Comparison of ENCODE assay signal across 10 cellular contexts in genomic region chr20:63973160-63973479, GRCh38. TPM values are rescaled to one million over a fixed set of nuclear protein-coding genes. Genes with fewer than 3 reads are reported as not detected.
DNase-seq lines count a peak whose midpoint lies in the region; ATAC-seq, FAIRE-seq and TF ChIP-seq lines count a peak whose summit lies in the region.
"Had no signal": no experiment of that assay in that cellular context is flagged by ENCODE, and none has a peak within 500 bp of the region (broad histone marks: within the 10 kb centered on the region; RNA-seq: fewer than 3 reads in every experiment).

No MANE protein-coding gene starts in this region.

- TF ChIP-seq CTCF in heart left ventricle (IDR thresholded peaks at IDR 0.05) (no peak), GM12878 (IDR thresholded peaks at IDR 0.05 in 2 of 3, conservative IDR thresholded peaks at IDR 0.05 in 1 of 3; ENCODE audit: control insufficient read depth in 2 of 3, extremely low read depth in 1 of 3, insufficient read depth in 1 of 3, low read depth in 3 of 3, low read length in 3 of 3) (no peak), keratinocyte (optimal IDR thresholded peaks at IDR 0.05 in 1 of 3, IDR thresholded peaks at IDR 0.05 in 1 of 3, conservative IDR thresholded peaks at IDR 0.05 in 1 of 3; ENCODE audit: extremely low read depth in 1 of 3, insufficient read depth in 2 of 3, low read length in 3 of 3) (no peak), stomach (IDR thresholded peaks at IDR 0.05) (no peak)

- H3K9ac ChIP-seq in GM12878 (ENCODE audit: control insufficient read depth, insufficient read depth, low read length) (no peak overlapping the region), keratinocyte (ENCODE audit: control insufficient read depth, extremely low read depth, insufficient read depth, low read length) (no peak overlapping the region), subcutaneous abdominal adipose tissue (ENCODE audit: low read length in 5 of 5) (no peak overlapping the region)

- no peaks in the 10 kb centered on the region for H3K9me1 ChIP-seq in keratinocyte (ENCODE audit: control insufficient read depth, extremely low read depth, insufficient read depth, low read length)

- no peak for FAIRE-seq in GM12878 (lab: Jason Lieb, UNC)
- FAIRE-seq in keratinocyte (lab: Jason Lieb, UNC), result no peak
- FAIRE-seq: frontal cortex had no signal

- SMC1A ChIA-PET in GM12878 (lab: Charles Lee; ENCODE audit: uncharacterized antibody, unreplicated experiment), result interaction anchor here (0.9 to 2.0 kb wide), 3 partner anchors 17 to 436 kb away, joined by 3 to 7 read pairs (median 3); partner anchors contain the start of genes PTK6 and UCKL1

- RAD21 ChIA-PET in GM12878 (lab: Charles Lee; ENCODE audit: unreplicated experiment), result interaction anchor here (0.7 to 1.8 kb wide), 5 partner anchors 16 to 436 kb away, joined by 3 to 8 read pairs (median 5); partner anchors contain the start of genes PTK6 and TPD52L2

- H3K79me2 ChIP-seq in GM12878 (ENCODE audit: control insufficient read depth, insufficient read depth, low read length) (peaks cover 24% of the 10 kb centered on the region), keratinocyte (ENCODE audit: control insufficient read depth, insufficient read depth, low read length) (peaks cover 11% of the 10 kb centered on the region)

- H3K27ac ChIP-seq in heart left ventricle (peak overlapping the region in 8 of 12 donors; percentile 1 to 72 (median 34)), GM12878 (ENCODE audit: control insufficient read depth, insufficient read depth) (no peak overlapping the region), keratinocyte (ENCODE audit: control insufficient read depth, insufficient read depth, low read length) (no peak overlapping the region), subcutaneous abdominal adipose tissue (ENCODE audit: low read depth, low read length) (peak overlapping the region; percentile 50), stomach (no peak overlapping the region)

- H2AFZ ChIP-seq in GM12878 (ENCODE audit: control insufficient read depth, low read depth, low read length), result no peak overlapping the region
- H2AFZ ChIP-seq in keratinocyte (ENCODE audit: control insufficient read depth, low read length), result no peak overlapping the region

- H3K27me3 ChIP-seq in heart left ventricle (no peaks in the 10 kb centered on the region), GM12878 (replicated peaks in 1 of 2; ENCODE audit: control insufficient read depth in 2 of 2, insufficient read depth in 2 of 2, low read length in 1 of 2) (no peaks in the 10 kb centered on the region), keratinocyte (ENCODE audit: control insufficient read depth, extremely low read depth, insufficient read depth, low read length) (peaks cover 4% of the 10 kb centered on the region), subcutaneous abdominal adipose tissue (ENCODE audit: control insufficient read depth in 5 of 5, insufficient read depth in 4 of 5, low read length in 5 of 5) (peaks cover 0 to 3% (median 0%) of the 10 kb centered on the region in 5 donors), stomach (no peaks in the 10 kb centered on the region)
- H3K27me3 ChIP-seq: tibial artery had no signal

- BruUV-seq in GM12878 (replicated peaks; lab: Mats Ljungman, UMichigan), result no TSS peak

- CTCF ChIA-PET in GM12878 (lab: Yijun Ruan, JAX), result interaction anchor here (0.6 to 3.2 kb wide), 7 partner anchors 10 to 434 kb away, joined by 3 to 12 read pairs (median 4); partner anchors contain the start of genes TPD52L2 and UCKL1

- no peaks in the 10 kb centered on the region for H4K20me1 ChIP-seq in GM12878 (ENCODE audit: control insufficient read depth, insufficient read depth)
- no peaks in the 10 kb centered on the region for H4K20me1 ChIP-seq in keratinocyte (ENCODE audit: control insufficient read depth, extremely low read depth, insufficient read depth, low read length)

- intact Hi-C loops in heart left ventricle (cut with DNase I) (loop anchor here (1.0 to 10.0 kb wide), 12 partner anchors 58 to 476 kb away; partner anchors contain the start of genes PTK6 (in 3 of the 10), DNAJC5 (in 2 of the 10), EEF1A2 (in 1 of the 10) and TNFRSF6B (in 1 of the 10)), Right ventricle myocardium inferior (cut with DNase I) (loop anchor here (2.0 to 10.0 kb wide), 4 partner anchors 64 to 434 kb away; partner anchors contain the start of gene GMEB2), GM12878 (cut with micrococcal nuclease; ENCODE audit: unreplicated experiment) (loop anchor here (2.0 to 5.0 kb wide), 2 partner anchors 16 to 436 kb away; partner anchors contain the start of genes PTK6 and UCKL1), stomach (cut with DNase I; ENCODE audit: low total_unique reads) (loop anchor here (5.0 kb wide), 1 partner anchor 436 kb away; the partner anchor contains the start of gene PTK6)

- peak in 1 of 5 donors; percentile 33 for DNase-seq in heart left ventricle
- no peak for DNase-seq in Right ventricle myocardium inferior (ENCODE audit: missing footprints)
- DNase-seq in GM12878 (ENCODE audit: low read depth, low spot score), result no peak
- DNase-seq in keratinocyte (ENCODE audit: low read depth, low spot score), result no peak
- no peak for DNase-seq in NCI-H2227 treated with DMSO at 0.1 percent for 48 hours (lab: John Stamatoyannopoulos, UW)
- DNase-seq in stomach, result no peak

- POLR2A ChIA-PET in GM12878 (lab: Charles Lee), result no interaction called here

- H3K9me3 ChIP-seq in heart left ventricle (no peaks in the 10 kb centered on the region), GM12878 (replicated peaks; ENCODE audit: control insufficient read depth, insufficient read depth, low read length) (no peaks in the 10 kb centered on the region), keratinocyte (ENCODE audit: control insufficient read depth, low read depth, low read length) (no peaks in the 10 kb centered on the region), subcutaneous abdominal adipose tissue (ENCODE audit: control insufficient read depth in 5 of 5, low read length in 5 of 5) (no peaks in the 10 kb centered on the region), stomach (no peaks in the 10 kb centered on the region)
- H3K9me3 ChIP-seq: tibial artery had no signal

- TF ChIP-seq EP300 in GM12878 (IDR thresholded peaks at IDR 0.05; ENCODE audit: borderline replicate concordance in 1 of 2, control insufficient read depth in 1 of 2, low read depth in 2 of 2, low read length in 2 of 2) (no peak), stomach (IDR thresholded peaks at IDR 0.05) (no peak)

- H3K36me3 ChIP-seq in heart left ventricle (no peaks in the 10 kb centered on the region), GM12878 (ENCODE audit: control insufficient read depth in 2 of 2, insufficient read depth in 2 of 2, low read length in 1 of 2) (peaks cover 8 to 15% of the 10 kb centered on the region in 2 experiments; a peak in 3 of 4 replicates), keratinocyte (ENCODE audit: control insufficient read depth in 2 of 2, extremely low read depth in 1 of 2, insufficient read depth in 2 of 2, low read length in 2 of 2) (no peaks in the 10 kb centered on the region), subcutaneous abdominal adipose tissue (ENCODE audit: control insufficient read depth in 5 of 5, insufficient read depth in 5 of 5, low read length in 5 of 5) (no peaks in the 10 kb centered on the region), stomach (peaks cover 0 to 12% (median 0%) of the 10 kb centered on the region in 4 donors)
- H3K36me3 ChIP-seq: tibial artery had no signal

- WGBS in heart left ventricle, 4 donors, result 91 to 100% (median 91%) methylated on average over 3 of the region's 3 CpGs
- 98% methylated on average over 3 of the region's 3 CpGs for WGBS in GM12878 (ENCODE audit: insufficient coverage, insufficient replicate concordance, low lambda C conversion rate, missing lambda C conversion rate)
- 89 to 100% (median 96%) methylated on average over 1 to 3 of the region's 3 CpGs for WGBS in stomach, 5 donors

- TF ChIP-seq POLR2A in heart left ventricle (IDR thresholded peaks at IDR 0.05) (no peak), GM12878 (IDR thresholded peaks at IDR 0.05; ENCODE audit: low read depth, low read length) (no peak), stomach (IDR thresholded peaks at IDR 0.05) (no peak)

- H3K4me1 ChIP-seq in heart left ventricle, result peaks cover 0 to 41% (median 28%) of the 10 kb centered on the region in 12 donors
- H3K4me1 ChIP-seq in GM12878 (ENCODE audit: control insufficient read depth, insufficient read depth, low read length), result peaks cover 22% of the 10 kb centered on the region
- H3K4me1 ChIP-seq in keratinocyte (ENCODE audit: control insufficient read depth, extremely low read depth, insufficient read depth, low read length), result peaks cover 9% of the 10 kb centered on the region
- peaks cover 8 to 43% (median 28%) of the 10 kb centered on the region in 5 donors for H3K4me1 ChIP-seq in subcutaneous abdominal adipose tissue (ENCODE audit: control insufficient read depth in 5 of 5, insufficient read depth in 5 of 5, low read length in 5 of 5)
- peaks cover 21 to 48% (median 41%) of the 10 kb centered on the region in 4 donors for H3K4me1 ChIP-seq in stomach

- H3K4me3 ChIP-seq in heart left ventricle (no peak overlapping the region), GM12878 (no peak overlapping the region), keratinocyte (ENCODE audit: control insufficient read depth in 2 of 3, extremely low read depth in 1 of 3, insufficient read depth in 2 of 3, low read depth in 1 of 3, low read length in 3 of 3) (no peak overlapping the region), subcutaneous abdominal adipose tissue (ENCODE audit: low read depth in 1 of 5, low read length in 5 of 5) (peak overlapping the region in 2 of 5 donors; percentile 56 to 64), stomach (no peak overlapping the region)

- ATAC-seq in heart left ventricle, result no peak
- no peak for ATAC-seq in Right ventricle myocardium inferior
- no peak for ATAC-seq in GM12878
- no peak for ATAC-seq in GM18907 (IDR thresholded peaks at IDR 0.05; ENCODE audit: unreplicated experiment)

- in situ Hi-C loops in GM12878 (cut with MboI), result no loop called here

- dilution Hi-C loops in keratinocyte (cut with MboI; ENCODE audit: extremely low pct_ligation_motif_present, low sequenced_read_pairs), result no loop called here

- H3K4me2 ChIP-seq in GM12878 (ENCODE audit: control insufficient read depth, insufficient read depth) (no peak overlapping the region), keratinocyte (ENCODE audit: control insufficient read depth, extremely low read depth, insufficient read depth, low read depth, low read length) (peak overlapping the region; percentile 92)

- TF ChIP-seq RAD21 in GM12878 (IDR thresholded peaks at IDR 0.05; ENCODE audit: insufficient read depth, low read depth, low read length), result no peak

RNA-seq across cellular contexts. Expression of gene ZNF512B, which starts 3.4 kb away (rescaled TPM):
- 10 to 100 TPM in 8 of 9 donors, 1 to 10 TPM in 1; 7.3 to 15.9 (median 12.2) TPM for total RNA-seq in heart left ventricle
- 1 to 10 TPM; 7.7 to 9.3 TPM for polyA plus RNA-seq in heart left ventricle
- 12.2 TPM for total RNA-seq in Right ventricle myocardium inferior
- total RNA-seq in GM12878 (2013; cell fraction: nucleolus; rRNA removed), result 16.9 and 19.5 TPM in 2 replicates
- 11.2 and 12.1 TPM in 2 replicates for total RNA-seq in GM12878 (2014; rRNA removed)
- 5.2 and 5.6 TPM in 2 replicates for total RNA-seq in GM12878 (2014; rRNA removed; fragmentation: Illumina TruSeq; extraction: Trizol)
- total RNA-seq in GM12878 (2021), result 21.2 and 23.9 TPM in 2 replicates
- polyA plus RNA-seq in GM12878 (2011; ENCODE audit: low read depth), result 4.3 TPM
- 1.8 and 2.8 TPM in 2 replicates for polyA plus RNA-seq in GM12878 (2011; rRNA removed)
- polyA plus RNA-seq in GM12878 (2011; cell fraction: cytosol; rRNA removed), result 4.7 and 6.6 TPM in 2 replicates
- polyA plus RNA-seq in GM12878 (2011; cell fraction: nucleus; rRNA removed), result 39.6 and 50.7 TPM in 2 replicates
- polyA plus RNA-seq in GM12878 (2012), result 11.0 and 14.2 TPM in 2 replicates
- polyA plus RNA-seq in GM12878 (2014; fragmentation: Illumina TruSeq; extraction: Trizol), result 2.0 and 5.1 TPM in 2 replicates
- polyA plus RNA-seq in GM12878 (2014; fragmentation: Nextera tagmentation; extraction: Ambion mirVana), result under 1 TPM; 0.06 to 0.09 TPM
- 12.2 and 15.2 TPM in 2 replicates for polyA plus RNA-seq in GM12878 (2014; rRNA removed)
- 1 to 10 TPM; 1.1 to 1.6 TPM for polyA plus RNA-seq in GM12878 (2016; fragmentation: Nextera tagmentation; extraction: Ambion mirVana)
- polyA minus RNA-seq in GM12878 (2011; rRNA and poly(A)+ RNA removed), result 1.8 and 4.2 TPM in 2 replicates
- polyA minus RNA-seq in GM12878 (2011; cell fraction: cytosol; rRNA and poly(A)+ RNA removed), result 2.4 and 2.7 TPM in 2 replicates
- polyA minus RNA-seq in GM12878 (2011; cell fraction: nucleus; rRNA and poly(A)+ RNA removed), result 4.0 and 6.9 TPM in 2 replicates
- polyA plus RNA-seq in keratinocyte, result 2.4 to 4.4 TPM (median 3.8 TPM) in 3 replicates
- 1.6 TPM for polyA plus RNA-seq in keratinocyte (2011; ENCODE audit: low read depth)
- 2.5 and 4.4 TPM in 2 replicates for polyA plus RNA-seq in keratinocyte (2011; cell fraction: cytosol; rRNA removed)
- polyA plus RNA-seq in keratinocyte (2011; cell fraction: nucleus; rRNA removed), result 12.8 and 17.8 TPM in 2 replicates
- 4.8 and 10.8 TPM in 2 replicates for polyA plus RNA-seq in keratinocyte (2012; ENCODE audit: low replicate concordance)
- 4.3 to 11.5 TPM (median 4.4 TPM) in 3 replicates for polyA minus RNA-seq in keratinocyte
- 9.4 TPM for polyA minus RNA-seq in keratinocyte (2011; cell fraction: cytosol; rRNA and poly(A)+ RNA removed)
- polyA minus RNA-seq in keratinocyte (2011; cell fraction: nucleus; rRNA and poly(A)+ RNA removed), result 7.5 and 7.9 TPM in 2 replicates
- 10 to 100 TPM in 2 of 5 donors, 1 to 10 TPM in 3; 6.1 to 12.1 (median 9.2) TPM for total RNA-seq in stomach
- 1 to 10 TPM; 3.5 to 7.6 (median 6.3) TPM for polyA plus RNA-seq in stomach

RNA-seq across cellular contexts. Expression of gene SAMD10, which starts 6.3 kb away (rescaled TPM):
- total RNA-seq in heart left ventricle (1 to 10 TPM; 3.1 to 6.3 (median 4.3) TPM), Right ventricle myocardium inferior (5.7 TPM), GM12878 (2014; rRNA removed) (20.2 and 23.9 TPM in 2 replicates), GM12878 (2014; rRNA removed; fragmentation: Illumina TruSeq; extraction: Trizol) (7.3 and 9.1 TPM in 2 replicates), GM12878 (2021) (42.1 and 42.7 TPM in 2 replicates), stomach (10 to 100 TPM in 2 of 5 donors, 1 to 10 TPM in 3; 2.9 to 68.1 (median 9.4) TPM)
- polyA plus RNA-seq in heart left ventricle (1 to 10 TPM; 4.8 to 6.0 TPM), GM12878 (2011; rRNA removed) (14.1 and 28.4 TPM in 2 replicates), GM12878 (2014; fragmentation: Illumina TruSeq; extraction: Trizol) (4.7 and 16.3 TPM in 2 replicates), GM12878 (2014; fragmentation: Nextera tagmentation; extraction: Ambion mirVana) (1 to 10 TPM; 1.3 to 3.5 TPM), GM12878 (2014; rRNA removed) (51.4 and 52.0 TPM in 2 replicates), GM12878 (2016; fragmentation: Nextera tagmentation; extraction: Ambion mirVana) (10 to 100 TPM; 16.1 to 19.5 TPM), keratinocyte (0.45 to 0.93 TPM (median 0.75 TPM) in 3 replicates), stomach (1 to 10 TPM; 4.9 to 6.6 (median 6.3) TPM)
- total RNA-seq in GM12878 (2013; cell fraction: nucleolus; rRNA removed), result 118 and 125 TPM in 2 replicates
- 26.5 TPM for polyA plus RNA-seq in GM12878 (2011; ENCODE audit: low read depth)
- 45.8 and 64.7 TPM in 2 replicates for polyA plus RNA-seq in GM12878 (2011; cell fraction: cytosol; rRNA removed)
- 503 and 608 TPM in 2 replicates for polyA plus RNA-seq in GM12878 (2011; cell fraction: nucleus; rRNA removed)
- 51.9 and 72.0 TPM in 2 replicates for polyA plus RNA-seq in GM12878 (2012)
- polyA minus RNA-seq in GM12878 (2011; rRNA and poly(A)+ RNA removed), result 4.3 and 15.1 TPM in 2 replicates
- 12.4 and 12.9 TPM in 2 replicates for polyA minus RNA-seq in GM12878 (2011; cell fraction: cytosol; rRNA and poly(A)+ RNA removed)
- 18.6 and 20.6 TPM in 2 replicates for polyA minus RNA-seq in GM12878 (2011; cell fraction: nucleus; rRNA and poly(A)+ RNA removed)
- 2.7 TPM for polyA plus RNA-seq in keratinocyte (2011; ENCODE audit: low read depth)
- 0.55 and 1.0 TPM in 2 replicates for polyA plus RNA-seq in keratinocyte (2011; cell fraction: cytosol; rRNA removed)
- polyA plus RNA-seq in keratinocyte (2011; cell fraction: nucleus; rRNA removed), result 1.8 and 2.8 TPM in 2 replicates
- polyA plus RNA-seq in keratinocyte (2012; ENCODE audit: low replicate concordance), result 2.2 and 5.0 TPM in 2 replicates
- 0.23 to 1.7 TPM (median 0.64 TPM) in 3 replicates for polyA minus RNA-seq in keratinocyte
- polyA minus RNA-seq in keratinocyte (2011; cell fraction: cytosol; rRNA and poly(A)+ RNA removed), result not detected
- polyA minus RNA-seq in keratinocyte (2011; cell fraction: nucleus; rRNA and poly(A)+ RNA removed), result 1.0 and 1.2 TPM in 2 replicates

RNA-seq across cellular contexts. Expression of gene PRPF6, which starts 7.8 kb away (rescaled TPM):
- total RNA-seq in heart left ventricle (10 to 100 TPM; 41.4 to 62.6 (median 47.6) TPM), Right ventricle myocardium inferior (46.4 TPM), GM12878 (2014; rRNA removed) (57.6 and 62.5 TPM in 2 replicates), GM12878 (2014; rRNA removed; fragmentation: Illumina TruSeq; extraction: Trizol) (66.1 and 72.2 TPM in 2 replicates), GM12878 (2021) (100 and 102 TPM in 2 replicates), stomach (10 to 100 TPM; 30.4 to 67.4 (median 39.7) TPM)
- polyA plus RNA-seq in heart left ventricle (10 to 100 TPM; 31.0 to 58.5 TPM), GM12878 (2011; rRNA removed) (33.4 and 52.7 TPM in 2 replicates), GM12878 (2014; fragmentation: Illumina TruSeq; extraction: Trizol) (53.4 and 73.9 TPM in 2 replicates), GM12878 (2014; fragmentation: Nextera tagmentation; extraction: Ambion mirVana) (10 to 100 TPM in 1 of 2 experiments, 1 to 10 TPM in 1; 5.0 to 10.7 TPM), GM12878 (2014; rRNA removed) (70.4 and 71.9 TPM in 2 replicates), GM12878 (2016; fragmentation: Nextera tagmentation; extraction: Ambion mirVana) (100 to 1,000 TPM in 1 of 2 experiments, 10 to 100 TPM in 1; 97.9 to 102 TPM), keratinocyte (24.5 to 32.8 TPM (median 30.5 TPM) in 3 replicates), stomach (10 to 100 TPM; 27.0 to 44.2 (median 39.6) TPM)
- total RNA-seq in GM12878 (2013; cell fraction: nucleolus; rRNA removed), result 134 and 156 TPM in 2 replicates
- 52.6 TPM for polyA plus RNA-seq in GM12878 (2011; ENCODE audit: low read depth)
- 56.1 and 59.7 TPM in 2 replicates for polyA plus RNA-seq in GM12878 (2011; cell fraction: cytosol; rRNA removed)
- polyA plus RNA-seq in GM12878 (2011; cell fraction: nucleus; rRNA removed), result 68.3 and 113 TPM in 2 replicates
- 74.7 and 84.6 TPM in 2 replicates for polyA plus RNA-seq in GM12878 (2012)
- 56.6 and 60.4 TPM in 2 replicates for polyA minus RNA-seq in GM12878 (2011; rRNA and poly(A)+ RNA removed)
- 25.3 and 31.2 TPM in 2 replicates for polyA minus RNA-seq in GM12878 (2011; cell fraction: cytosol; rRNA and poly(A)+ RNA removed)
- polyA minus RNA-seq in GM12878 (2011; cell fraction: nucleus; rRNA and poly(A)+ RNA removed), result 22.7 and 36.7 TPM in 2 replicates
- 54.9 TPM for polyA plus RNA-seq in keratinocyte (2011; ENCODE audit: low read depth)
- polyA plus RNA-seq in keratinocyte (2011; cell fraction: cytosol; rRNA removed), result 21.5 and 31.1 TPM in 2 replicates
- polyA plus RNA-seq in keratinocyte (2011; cell fraction: nucleus; rRNA removed), result 50.0 and 51.9 TPM in 2 replicates
- 39.1 and 49.2 TPM in 2 replicates for polyA plus RNA-seq in keratinocyte (2012; ENCODE audit: low replicate concordance)
- 27.9 to 50.9 TPM (median 35.6 TPM) in 3 replicates for polyA minus RNA-seq in keratinocyte
- polyA minus RNA-seq in keratinocyte (2011; cell fraction: cytosol; rRNA and poly(A)+ RNA removed), result 28.2 TPM
- 26.5 and 34.5 TPM in 2 replicates for polyA minus RNA-seq in keratinocyte (2011; cell fraction: nucleus; rRNA and poly(A)+ RNA removed)

RNA-seq across cellular contexts. Expression of gene UCKL1, which starts 16.9 kb away (rescaled TPM):
- total RNA-seq in heart left ventricle, result 10 to 100 TPM; 27.7 to 43.8 (median 37.5) TPM
- 10 to 100 TPM; 27.7 to 49.7 TPM for polyA plus RNA-seq in heart left ventricle
- total RNA-seq in Right ventricle myocardium inferior, result 52.0 TPM
- 58.9 and 62.6 TPM in 2 replicates for total RNA-seq in GM12878 (2013; cell fraction: nucleolus; rRNA removed)
- 17.5 and 23.6 TPM in 2 replicates for total RNA-seq in GM12878 (2014; rRNA removed)
- 11.0 and 13.2 TPM in 2 replicates for total RNA-seq in GM12878 (2014; rRNA removed; fragmentation: Illumina TruSeq; extraction: Trizol)
- 30.0 and 36.3 TPM in 2 replicates for total RNA-seq in GM12878 (2021)
- 10.2 TPM for polyA plus RNA-seq in GM12878 (2011; ENCODE audit: low read depth)
- 10.9 and 26.0 TPM in 2 replicates for polyA plus RNA-seq in GM12878 (2011; rRNA removed)
- polyA plus RNA-seq in GM12878 (2011; cell fraction: cytosol; rRNA removed), result 34.7 and 54.2 TPM in 2 replicates
- polyA plus RNA-seq in GM12878 (2011; cell fraction: nucleus; rRNA removed), result 190 and 213 TPM in 2 replicates
- 22.7 and 27.4 TPM in 2 replicates for polyA plus RNA-seq in GM12878 (2012)
- 5.6 and 13.4 TPM in 2 replicates for polyA plus RNA-seq in GM12878 (2014; fragmentation: Illumina TruSeq; extraction: Trizol)
- polyA plus RNA-seq in GM12878 (2014; fragmentation: Nextera tagmentation; extraction: Ambion mirVana), result 1 to 10 TPM; 2.4 to 7.9 TPM
- polyA plus RNA-seq in GM12878 (2014; rRNA removed), result 34.4 and 42.5 TPM in 2 replicates
- 10 to 100 TPM; 27.9 to 30.8 TPM for polyA plus RNA-seq in GM12878 (2016; fragmentation: Nextera tagmentation; extraction: Ambion mirVana)
- polyA minus RNA-seq in GM12878 (2011; rRNA and poly(A)+ RNA removed), result 21.1 and 31.2 TPM in 2 replicates
- 9.9 and 11.3 TPM in 2 replicates for polyA minus RNA-seq in GM12878 (2011; cell fraction: cytosol; rRNA and poly(A)+ RNA removed)
- 26.1 and 40.2 TPM in 2 replicates for polyA minus RNA-seq in GM12878 (2011; cell fraction: nucleus; rRNA and poly(A)+ RNA removed)
- 24.1 to 42.2 TPM (median 28.7 TPM) in 3 replicates for polyA plus RNA-seq in keratinocyte
- polyA plus RNA-seq in keratinocyte (2011; ENCODE audit: low read depth), result 16.9 TPM
- 19.8 and 32.7 TPM in 2 replicates for polyA plus RNA-seq in keratinocyte (2011; cell fraction: cytosol; rRNA removed)
- 61.6 and 80.2 TPM in 2 replicates for polyA plus RNA-seq in keratinocyte (2011; cell fraction: nucleus; rRNA removed)
- 21.7 and 23.1 TPM in 2 replicates for polyA plus RNA-seq in keratinocyte (2012; ENCODE audit: low replicate concordance)
- 23.3 to 28.6 TPM (median 28.4 TPM) in 3 replicates for polyA minus RNA-seq in keratinocyte
- 34.1 TPM for polyA minus RNA-seq in keratinocyte (2011; cell fraction: cytosol; rRNA and poly(A)+ RNA removed)
- 25.4 and 26.4 TPM in 2 replicates for polyA minus RNA-seq in keratinocyte (2011; cell fraction: nucleus; rRNA and poly(A)+ RNA removed)
- 100 to 1,000 TPM in 1 of 5 donors, 10 to 100 TPM in 4; 20.9 to 107 (median 36.8) TPM for total RNA-seq in stomach
- polyA plus RNA-seq in stomach, result 10 to 100 TPM; 17.7 to 60.5 (median 24.0) TPM

Comparison
In these comparisons a context has a peak if more than half of its experiments do, and no peak if none do; other contexts are left out.
1. H3K27ac ChIP-seq: peak in heart left ventricle (8 of 12) and subcutaneous abdominal adipose tissue (single experiment); none in GM12878 (single experiment), keratinocyte (single experiment) and stomach (0 of 5).